ENCODE assay signal across 8 cellular contexts in genomic region chr22:30575011-30575671, GRCh38. TPM values are rescaled to one million over a fixed set of nuclear protein-coding genes. Genes with fewer than 3 reads are reported as not detected.
DNase-seq lines count a peak whose midpoint lies in the region; ATAC-seq and TF ChIP-seq lines count a peak whose summit lies in the region.

No MANE protein-coding gene starts in this region.

- peaks cover 50% of the 10 kb centered on the region for H3K36me3 ChIP-seq in lower lobe of right lung
- H3K36me3 ChIP-seq in tibial artery: peaks cover 40 to 51% (median 48%) of the 10 kb centered on the region in 3 donors
- peaks cover 16% of the 10 kb centered on the region for H3K36me3 ChIP-seq in mammary epithelial cell (ENCODE audit: insufficient read depth, low read length)

- H3K4me1 ChIP-seq in lower lobe of right lung (peaks cover 5% of the 10 kb centered on the region), tibial artery (peaks cover 0 to 32% (median 15%) of the 10 kb centered on the region in 4 donors), mammary epithelial cell (ENCODE audit: insufficient read depth, low read length) (no peaks in the 10 kb centered on the region)

- H3K9ac ChIP-seq in mammary epithelial cell (ENCODE audit: insufficient read depth, low read length): no peak overlapping the region

- CTCF ChIA-PET in mammary epithelial cell (lab: Charles Lee; ENCODE audit: low non-redundant PET): no interaction called here

- no TSS peak for BruUV-seq in mammary epithelial cell (replicated peaks; lab: Mats Ljungman, UMichigan)

- H3K27ac ChIP-seq in cingulate gyrus (ENCODE audit: low read depth, low read length): peak overlapping the region; percentile 98
- H3K27ac ChIP-seq in lower lobe of right lung: peak overlapping the region; percentile 46
- H3K27ac ChIP-seq in tibial artery: peak overlapping the region; percentile 55 to 78
- no peak overlapping the region for H3K27ac ChIP-seq in mammary epithelial cell (ENCODE audit: insufficient read depth, low read depth, low read length)

- H2AFZ ChIP-seq in mammary epithelial cell (ENCODE audit: low read depth, low read length): no peak overlapping the region

- WGBS in mammary epithelial cell (ENCODE audit: low coverage, missing lambda C conversion rate): 54% methylated on average over 12 of the region's 12 CpGs

- H4K20me1 ChIP-seq in mammary epithelial cell (ENCODE audit: insufficient read depth, low read length): no peaks in the 10 kb centered on the region

- intact Hi-C loops in lower lobe of right lung (cut with DNase I) (no loop called here), tibial artery (cut with DNase I; ENCODE audit: low total_unique reads) (no loop called here), mammary epithelial cell (cut with micrococcal nuclease) (no loop called here)

- H3K4me2 ChIP-seq in mammary epithelial cell (ENCODE audit: insufficient read depth, low read depth, low read length): no peak overlapping the region

- H3K4me3 ChIP-seq in lower lobe of right lung (peak overlapping the region; percentile 21), tibial artery (peak overlapping the region; percentile 38 to 39), mammary epithelial cell (replicated peaks in 1 of 3; ENCODE audit: insufficient read depth in 1 of 3, low read depth in 2 of 3, low read length in 3 of 3) (no peak overlapping the region)

- dilution Hi-C loops in mammary epithelial cell (cut with HindIII; ENCODE audit: low sequenced_read_pairs): no loop called here

- ATAC-seq in lower lobe of right lung (peak; percentile 23 to 64), GM21526 (IDR thresholded peaks at IDR 0.05; ENCODE audit: low FRiP score, unreplicated experiment) (no peak), HG03025 (IDR thresholded peaks at IDR 0.05; ENCODE audit: low FRiP score, unreplicated experiment) (no peak)

- H3K27me3 ChIP-seq in lower lobe of right lung (ENCODE audit: low read depth): no peaks in the 10 kb centered on the region
- H3K27me3 ChIP-seq in tibial artery: no peaks in the 10 kb centered on the region
- H3K27me3 ChIP-seq in mammary epithelial cell (ENCODE audit: insufficient read depth, low read length): no peaks in the 10 kb centered on the region

- in situ Hi-C loops in mammary epithelial cell (cut with MboI; ENCODE audit: low sequenced_read_pairs in 2 of 2): no loop called here

- no peak for TF ChIP-seq CTCF in lower lobe of right lung (IDR thresholded peaks at IDR 0.05)
- TF ChIP-seq CTCF in tibial artery (IDR thresholded peaks at IDR 0.05): no peak
- TF ChIP-seq CTCF in mammary epithelial cell (conservative IDR thresholded peaks at IDR 0.05 in 1 of 2, IDR thresholded peaks at IDR 0.05 in 1 of 2; ENCODE audit: extremely low read depth in 1 of 2, insufficient read depth in 1 of 2, low read depth in 1 of 2, low read length in 2 of 2): no peak

- DNase-seq in DMS 273 (lab: John Stamatoyannopoulos, UW; ENCODE audit: unreplicated experiment): peak; percentile 51
- no peak for DNase-seq in DMS 273 treated with DMSO at 0.1 percent for 48 hours (lab: John Stamatoyannopoulos, UW)
- no peak for DNase-seq in lower lobe of right lung
- peak; percentile 48 to 91 for DNase-seq in tibial artery
- DNase-seq in mammary epithelial cell: no peak

- H3K79me2 ChIP-seq in mammary epithelial cell (ENCODE audit: insufficient read depth, low read length): no peaks in the 10 kb centered on the region

- no peaks in the 10 kb centered on the region for H3K9me3 ChIP-seq in lower lobe of right lung
- no peaks in the 10 kb centered on the region for H3K9me3 ChIP-seq in tibial artery
- no peaks in the 10 kb centered on the region for H3K9me3 ChIP-seq in mammary epithelial cell (replicated peaks; ENCODE audit: insufficient read depth, low read length)

RNA-seq across cellular contexts. Expression of gene GAL3ST1, which starts 0.7 kb away (rescaled TPM):
- total RNA-seq in lower lobe of right lung (1.7 TPM), mammary epithelial cell (not detected)
- polyA plus RNA-seq in mammary epithelial cell: not detected
- not detected for polyA minus RNA-seq in mammary epithelial cell

RNA-seq across cellular contexts. Expression of gene PES1, which starts 16.6 kb away (rescaled TPM):
- total RNA-seq in lower lobe of right lung (47.0 TPM), mammary epithelial cell (10 to 100 TPM; 52.2 to 99.1 TPM)
- polyA plus RNA-seq in mammary epithelial cell: 89.8 TPM
- polyA minus RNA-seq in mammary epithelial cell: 145 TPM

RNA-seq across cellular contexts. Expression of gene SEC14L6, which starts 28.6 kb away (rescaled TPM):
- total RNA-seq in lower lobe of right lung: 14.8 TPM
- under 1 TPM in 1 of 2 donors, not detected in 1; 0.33 TPM for total RNA-seq in mammary epithelial cell
- 0.02 TPM for polyA plus RNA-seq in mammary epithelial cell
- polyA minus RNA-seq in mammary epithelial cell: not detected

RNA-seq across cellular contexts. Expression of gene TCN2, which starts 31.8 kb away (rescaled TPM):
- total RNA-seq in lower lobe of right lung: 44.2 TPM
- total RNA-seq in mammary epithelial cell: 1 to 10 TPM; 3.6 to 9.3 TPM
- polyA plus RNA-seq in mammary epithelial cell: 5.8 TPM
- polyA minus RNA-seq in mammary epithelial cell: not detected

Comparison
In these comparisons a context has a peak if more than half of its experiments do, and no peak if none do; other contexts are left out.
1. DNase-seq: peak in DMS 273 (single experiment) and tibial artery (2 of 2); none in DMS 273 treated with DMSO at 0.1 percent for 48 hours (single experiment), lower lobe of right lung (single experiment) and mammary epithelial cell (single experiment).
2. ATAC-seq: peak in lower lobe of right lung (2 of 2); none in GM21526 (single experiment) and HG03025 (single experiment).
3. H3K4me3 ChIP-seq: peak in lower lobe of right lung (single experiment) and tibial artery (2 of 2); none in mammary epithelial cell (0 of 3).
4. RNA of gene SEC14L6, which starts 28.6 kb away (total RNA-seq): 14.8 TPM in lower lobe of right lung (single experiment); 0.33 TPM in mammary epithelial cell; every median in the first group is over 10 times any median in the second.